Comparison of ENCODE assay signal across 8 cellular contexts in genomic region chr12:122225683-122226365, GRCh38. TPM values are rescaled to one million over a fixed set of nuclear protein-coding genes. Genes with fewer than 3 reads are reported as not detected.
DNase-seq lines count a peak whose midpoint lies in the region; ATAC-seq lines count a peak whose summit lies in the region.

Gene DIABLO (minus strand): TSS chr12:122226052. CDS start chr12:122226014, 38 bp downstream.

- DNase-seq in C1 segment of cervical spinal cord (lab: John Stamatoyannopoulos, UW) (peak; percentile 96 to 100 (median 99)), NCI-H748 treated with DMSO at 0.1 percent for 48 hours (lab: John Stamatoyannopoulos, UW) (peak; percentile 97), dedifferentiated amniotic fluid mesenchymal stem cell (ENCODE audit: extremely low spot score) (peak; percentile 100), left lobe of liver (ENCODE audit: low spot score) (peak; percentile 100)
- DNase-seq in activated CD4-positive, alpha-beta T cell treated with anti-CD3 and anti-CD28 coated beads, Interleukin-2, amount 50 U/mL, for 24 hours (ENCODE audit: low read depth in 1 of 2, low spot score in 1 of 2): peak; percentile 99 to 100
- peak; percentile 100 for DNase-seq in stimulated activated CD4-positive, alpha-beta T cell treated with anti-CD3 and anti-CD28 coated beads, Interleukin-2, amount 100 ng/mL, for 4 hours (ENCODE audit: low read depth)

- ATAC-seq in GM19372 (IDR thresholded peaks at IDR 0.05; ENCODE audit: low read depth, unreplicated experiment) (peak; percentile 86), HG03558 (IDR thresholded peaks at IDR 0.05; ENCODE audit: extremely low read depth, unreplicated experiment) (peak; percentile 82), left lobe of liver (peak; percentile 93)

RNA-seq across cellular contexts. Expression of gene DIABLO, which starts in this region (rescaled TPM):
- 22.8 TPM for total RNA-seq in left lobe of liver

Comparison
In these comparisons a context has a peak if more than half of its experiments do, and no peak if none do; other contexts are left out.
1. Peak in every context shown above with its lines: DNase-seq and ATAC-seq.